Comparison of ENCODE assay signal across 10 cellular contexts in genomic region chr6:31559606-31559957, GRCh38. TPM values are rescaled to one million over a fixed set of nuclear protein-coding genes. Genes with fewer than 3 reads are reported as not detected.
DNase-seq lines count a peak whose midpoint lies in the region; ATAC-seq and TF ChIP-seq lines count a peak whose summit lies in the region.
"Had no signal": no experiment of that assay in that cellular context is flagged by ENCODE, and none has a peak within 500 bp of the region (broad histone marks: within the 10 kb centered on the region; RNA-seq: fewer than 3 reads in every experiment).

No MANE protein-coding gene starts in this region.

- H3K4me1 Mint-ChIP-seq in CD4-positive, CD25-positive, alpha-beta regulatory T cell, result peaks cover 15 to 76% (median 45%) of the 10 kb centered on the region in 4 donors
- H3K4me1 Mint-ChIP-seq in H9 (peaks cover 4 to 18% of the 10 kb centered on the region in 2 experiments; a peak in 3 of 4 replicates), naive B cell (peaks cover 66 to 84% (median 69%) of the 10 kb centered on the region in 3 donors)
- peaks cover 52% of the 10 kb centered on the region for H3K4me1 Mint-ChIP-seq in activated naive CD8-positive, alpha-beta T cell treated with anti-CD3 and anti-CD28 coated beads, Interleukin-2, amount 10 ng/mL, durations not matched to agents 7 days and 5 days

- no peak overlapping the region for H4K5ac ChIP-seq in H9 (ENCODE audit: insufficient read length, low read depth, low read length)

- H2BK20ac ChIP-seq in H9 (ENCODE audit: low read depth, low read length, poor library complexity, severe bottlenecking), result no peak overlapping the region

- H3K4me2 ChIP-seq in H9 (ENCODE audit: insufficient read depth, insufficient read length, low read length), result no peak overlapping the region

- H2AFZ ChIP-seq in H9 (ENCODE audit: low read length), result no peak overlapping the region

- no peak overlapping the region for H3K23ac ChIP-seq in H9 (ENCODE audit: insufficient read length, low read depth, low read length)

- no peak for TF ChIP-seq CTCF in H9 (conservative IDR thresholded peaks at IDR 0.05)

- H3K4me3 ChIP-seq in CD4-positive, CD25-positive, alpha-beta regulatory T cell (ENCODE audit: low read depth, low read length), result peak overlapping the region; percentile 71

- H3K23me2 ChIP-seq in H9 (ENCODE audit: insufficient read length, low read depth, low read length, poor library complexity, severe bottlenecking), result no peaks in the 10 kb centered on the region

- no peaks in the 10 kb centered on the region for H3K27me3 ChIP-seq in CD4-positive, CD25-positive, alpha-beta regulatory T cell (ENCODE audit: control insufficient read depth, insufficient read depth, low read length)
- no peaks in the 10 kb centered on the region for H3K27me3 ChIP-seq in H9 (ENCODE audit: insufficient read depth, low read length)

- no peaks in the 10 kb centered on the region for H3K79me2 ChIP-seq in H9 (ENCODE audit: insufficient read depth, low read length)

- H2BK5ac ChIP-seq in H9 (ENCODE audit: insufficient read length, low read length), result no peak overlapping the region

- DNase-seq in CD4-positive, CD25-positive, alpha-beta regulatory T cell, result no peak
- DNase-seq in H9 (no peak), naive B cell (peak; percentile 41), NCI-H2196 treated with DMSO at 0.1 percent for 48 hours (lab: John Stamatoyannopoulos, UW; ENCODE audit: unreplicated experiment) (no peak), DMS 273 treated with DMSO at 0.1 percent for 48 hours (lab: John Stamatoyannopoulos, UW) (no peak)
- no peak for DNase-seq in activated naive CD8-positive, alpha-beta T cell treated with anti-CD3 and anti-CD28 coated beads, Interleukin-2, amount 10 ng/mL, durations not matched to agents 7 days and 5 days
- DNase-seq: NCI-H2081 had no signal

- no peaks in the 10 kb centered on the region for H3K79me1 ChIP-seq in H9 (ENCODE audit: insufficient read depth, low read depth, low read length, poor library complexity, severe bottlenecking)

- H3K9ac ChIP-seq in H9 (ENCODE audit: extremely low read depth, insufficient read length, low read length), result no peak overlapping the region

- H2BK12ac ChIP-seq in H9 (ENCODE audit: insufficient read length, low read depth, low read length), result no peak overlapping the region

- peaks cover 25% of the 10 kb centered on the region for H3K36me3 Mint-ChIP-seq in CD4-positive, CD25-positive, alpha-beta regulatory T cell
- peaks cover 14 to 39% (median 26%) of the 10 kb centered on the region in 3 experiments; a peak in 6 of 7 replicates for H3K36me3 Mint-ChIP-seq in H9 (ENCODE audit: insufficient read depth in 1 of 3, low read depth in 3 of 3)
- peaks cover 31% of the 10 kb centered on the region for H3K36me3 Mint-ChIP-seq in activated naive CD8-positive, alpha-beta T cell treated with anti-CD3 and anti-CD28 coated beads, Interleukin-2, amount 10 ng/mL, durations not matched to agents 7 days and 5 days
- peaks cover 5 to 17% of the 10 kb centered on the region in 2 donors for H3K36me3 Mint-ChIP-seq in naive B cell

- peak; percentile 10 to 31 for ATAC-seq in CD4-positive, CD25-positive, alpha-beta regulatory T cell (ENCODE audit: low read depth in 2 of 2)
- peak; percentile 23 for ATAC-seq in activated naive CD8-positive, alpha-beta T cell treated with anti-CD3 and anti-CD28 coated beads, Interleukin-2, amount 10 ng/mL, durations not matched to agents 7 days and 5 days (ENCODE audit: low read depth)
- peak; percentile 15 for ATAC-seq in naive B cell (ENCODE audit: low read depth in 2 of 2)
- ATAC-seq in GM19328 (IDR thresholded peaks at IDR 0.05; ENCODE audit: unreplicated experiment), result no peak
- no peak for ATAC-seq in GM21619 (IDR thresholded peaks at IDR 0.05; ENCODE audit: unreplicated experiment)

- no peaks in the 10 kb centered on the region for H3K27me3 Mint-ChIP-seq in CD4-positive, CD25-positive, alpha-beta regulatory T cell
- no peaks in the 10 kb centered on the region for H3K27me3 Mint-ChIP-seq in H9 (ENCODE audit: low read depth)
- H3K27me3 Mint-ChIP-seq in activated naive CD8-positive, alpha-beta T cell treated with anti-CD3 and anti-CD28 coated beads, Interleukin-2, amount 10 ng/mL, durations not matched to agents 7 days and 5 days, result peaks cover 26% of the 10 kb centered on the region
- H3K27me3 Mint-ChIP-seq in naive B cell, result no peaks in the 10 kb centered on the region

- no peak overlapping the region for H3K14ac ChIP-seq in H9 (ENCODE audit: insufficient read depth, low read length)

- WGBS in H9 (ENCODE audit: extremely low coverage, insufficient read length, low lambda C conversion rate), result no CpG with 5 or more reads among the region's 4 CpGs

- H4K91ac ChIP-seq in H9 (ENCODE audit: insufficient read length, low read depth, low read length), result no peak overlapping the region

- peak overlapping the region; percentile 86 to 96 (median 94) for H3K27ac Mint-ChIP-seq in CD4-positive, CD25-positive, alpha-beta regulatory T cell
- H3K27ac Mint-ChIP-seq in H9 (peak overlapping the region; percentile 4 to 58 (median 40); a peak in 4 of 7 replicates), naive B cell (peak overlapping the region; percentile 66 to 99 (median 94))
- peak overlapping the region; percentile 70 for H3K27ac Mint-ChIP-seq in activated naive CD8-positive, alpha-beta T cell treated with anti-CD3 and anti-CD28 coated beads, Interleukin-2, amount 10 ng/mL, durations not matched to agents 7 days and 5 days

- no peak overlapping the region for H3K18ac ChIP-seq in H9 (ENCODE audit: insufficient read length, low read depth, low read length)

- H3K9me3 Mint-ChIP-seq in CD4-positive, CD25-positive, alpha-beta regulatory T cell, result no peaks in the 10 kb centered on the region
- H3K9me3 Mint-ChIP-seq in H9 (no peaks in the 10 kb centered on the region), naive B cell (no peaks in the 10 kb centered on the region)
- no peaks in the 10 kb centered on the region for H3K9me3 Mint-ChIP-seq in activated naive CD8-positive, alpha-beta T cell treated with anti-CD3 and anti-CD28 coated beads, Interleukin-2, amount 10 ng/mL, durations not matched to agents 7 days and 5 days

- H3K56ac ChIP-seq in H9 (ENCODE audit: insufficient read length, low read depth, low read length), result no peak overlapping the region

- peak overlapping the region; percentile 33 to 88 (median 81) for H3K4me3 Mint-ChIP-seq in CD4-positive, CD25-positive, alpha-beta regulatory T cell
- H3K4me3 Mint-ChIP-seq in H9 (no peak overlapping the region; a peak in 1 of 5 replicates), naive B cell (peak overlapping the region; percentile 86 to 99 (median 90))
- H3K4me3 Mint-ChIP-seq in activated naive CD8-positive, alpha-beta T cell treated with anti-CD3 and anti-CD28 coated beads, Interleukin-2, amount 10 ng/mL, durations not matched to agents 7 days and 5 days, result peak overlapping the region; percentile 76

- no peak overlapping the region for H2BK120ac ChIP-seq in H9 (ENCODE audit: low read depth, low read length, poor library complexity, severe bottlenecking)

- no peaks in the 10 kb centered on the region for H4K20me1 ChIP-seq in H9 (ENCODE audit: control insufficient read depth, insufficient read depth, insufficient read length)

- POLR2A ChIA-PET in activated naive CD8-positive, alpha-beta T cell treated with anti-CD3 and anti-CD28 coated beads, Interleukin-2, amount 10 ng/mL, durations not matched to agents 7 days and 5 days (lab: Charles Lee), result interaction anchor here (0.7 to 6.4 kb wide), 12 partner anchors 9 to 103 kb away, joined by 3 to 101 read pairs (median 6); partner anchors contain the start of genes DDX39B, LST1, LTA and LTB

- no peak overlapping the region for H4K8ac ChIP-seq in H9 (replicated peaks; ENCODE audit: insufficient read length, low read depth, low read length)

- no peaks in the 10 kb centered on the region for H3K9me3 ChIP-seq in CD4-positive, CD25-positive, alpha-beta regulatory T cell (ENCODE audit: control insufficient read depth in 2 of 2, low read length in 2 of 2)
- no peaks in the 10 kb centered on the region for H3K9me3 ChIP-seq in H9 (ENCODE audit: control insufficient read depth, low read depth, low read length)

- H3K4ac ChIP-seq in H9 (ENCODE audit: low read depth, low read length), result no peak overlapping the region

- peak overlapping the region; percentile 77 for H3K27ac ChIP-seq in CD4-positive, CD25-positive, alpha-beta regulatory T cell (ENCODE audit: insufficient read depth, low read length, poor library complexity, severe bottlenecking)
- H3K27ac ChIP-seq in H9 (ENCODE audit: insufficient read length, low read depth, low read length), result no peak overlapping the region

- peaks cover 3% of the 10 kb centered on the region for H3K36me3 ChIP-seq in CD4-positive, CD25-positive, alpha-beta regulatory T cell (ENCODE audit: control insufficient read depth, insufficient read depth, low read length)

- H3K4me1 ChIP-seq in CD4-positive, CD25-positive, alpha-beta regulatory T cell (ENCODE audit: control insufficient read depth, insufficient read depth, low read length, poor library complexity, severe bottlenecking), result peaks cover 58% of the 10 kb centered on the region
- peaks cover 4% of the 10 kb centered on the region; the same call in 1 of the 2 replicates for H3K4me1 ChIP-seq in H9 (ENCODE audit: insufficient read depth, low read length)

- no peak overlapping the region for H2AK5ac ChIP-seq in H9 (ENCODE audit: insufficient read length, low read length)

- H2BK15ac ChIP-seq in H9 (ENCODE audit: low read depth, low read length), result no peak overlapping the region

- no peak overlapping the region for H3T11ph ChIP-seq in H9 (ENCODE audit: low read length)

RNA-seq across cellular contexts. Expression of gene NFKBIL1, which starts 12.2 kb away (rescaled TPM):
- 4.6 TPM for total RNA-seq in CD4-positive, CD25-positive, alpha-beta regulatory T cell
- 1 to 10 TPM; 4.7 to 9.4 (median 6.9) TPM for polyA plus RNA-seq in CD4-positive, CD25-positive, alpha-beta regulatory T cell
- 11.8 and 15.1 TPM in 2 replicates for total RNA-seq in H9 (2021)
- 10 to 100 TPM; 15.4 to 17.6 TPM for total RNA-seq in activated naive CD8-positive, alpha-beta T cell treated with anti-CD3 and anti-CD28 coated beads, Interleukin-2, amount 10 ng/mL, durations not matched to agents 7 days and 5 days
- polyA plus RNA-seq in naive B cell (ENCODE audit: low read depth in 6 of 6), result 10 to 100 TPM in 2 of 6 donors, 1 to 10 TPM in 3, under 1 TPM in 1; 0.24 to 11.4 (median 8.9) TPM

RNA-seq across cellular contexts. Expression of gene LTA, which starts 12.5 kb away (rescaled TPM):
- total RNA-seq in CD4-positive, CD25-positive, alpha-beta regulatory T cell, result 15.6 TPM
- 10 to 100 TPM; 12.8 to 20.0 (median 13.9) TPM for polyA plus RNA-seq in CD4-positive, CD25-positive, alpha-beta regulatory T cell
- total RNA-seq in H9 (2021), result not detected in 2 replicates
- total RNA-seq in activated naive CD8-positive, alpha-beta T cell treated with anti-CD3 and anti-CD28 coated beads, Interleukin-2, amount 10 ng/mL, durations not matched to agents 7 days and 5 days, result 10 to 100 TPM; 15.2 to 16.7 TPM
- 10 to 100 TPM in 5 of 6 donors, 1 to 10 TPM in 1; 6.6 to 26.0 (median 19.4) TPM for polyA plus RNA-seq in naive B cell (ENCODE audit: low read depth in 6 of 6)

RNA-seq across cellular contexts. Expression of gene ATP6V1G2, which starts 13.2 kb away (rescaled TPM):
- 3.9 TPM for total RNA-seq in CD4-positive, CD25-positive, alpha-beta regulatory T cell
- 1 to 10 TPM; 1.1 to 1.8 (median 1.3) TPM for polyA plus RNA-seq in CD4-positive, CD25-positive, alpha-beta regulatory T cell
- 3.6 and 3.8 TPM in 2 replicates for total RNA-seq in H9 (2021)
- 1 to 10 TPM; 4.5 to 5.5 TPM for total RNA-seq in activated naive CD8-positive, alpha-beta T cell treated with anti-CD3 and anti-CD28 coated beads, Interleukin-2, amount 10 ng/mL, durations not matched to agents 7 days and 5 days
- polyA plus RNA-seq in naive B cell (ENCODE audit: low read depth in 6 of 6), result under 1 TPM in 2 of 6 donors, not detected in 4; 0.67 to 0.69 TPM

RNA-seq across cellular contexts. Expression of gene TNF, which starts 15.8 kb away (rescaled TPM):
- 21.8 TPM for total RNA-seq in CD4-positive, CD25-positive, alpha-beta regulatory T cell
- polyA plus RNA-seq in CD4-positive, CD25-positive, alpha-beta regulatory T cell, result 1 to 10 TPM in 3 of 4 donors, under 1 TPM in 1; 0.48 to 3.1 (median 2.2) TPM
- not detected in 2 replicates for total RNA-seq in H9 (2021)
- total RNA-seq in activated naive CD8-positive, alpha-beta T cell treated with anti-CD3 and anti-CD28 coated beads, Interleukin-2, amount 10 ng/mL, durations not matched to agents 7 days and 5 days, result 10 to 100 TPM; 18.5 to 18.6 TPM
- polyA plus RNA-seq in naive B cell (ENCODE audit: low read depth in 6 of 6), result 1 to 10 TPM; 1.1 to 5.2 (median 2.6) TPM
- total RNA-seq: pulmonary artery endothelial cell had no signal

RNA-seq across cellular contexts. Expression of gene DDX39B, which starts 17.8 kb away (rescaled TPM):
- 603 TPM for total RNA-seq in CD4-positive, CD25-positive, alpha-beta regulatory T cell
- 100 to 1,000 TPM; 105 to 116 (median 110) TPM for polyA plus RNA-seq in CD4-positive, CD25-positive, alpha-beta regulatory T cell
- 800 and 813 TPM in 2 replicates for total RNA-seq in H9 (2021)
- total RNA-seq in activated naive CD8-positive, alpha-beta T cell treated with anti-CD3 and anti-CD28 coated beads, Interleukin-2, amount 10 ng/mL, durations not matched to agents 7 days and 5 days, result 100 to 1,000 TPM; 531 to 555 TPM
- 100 to 1,000 TPM in 1 of 6 donors, 10 to 100 TPM in 5; 41.6 to 117 (median 74.5) TPM for polyA plus RNA-seq in naive B cell (ENCODE audit: low read depth in 6 of 6)

Comparison
In these comparisons a context has a peak if more than half of its experiments do, and no peak if none do; other contexts are left out.
1. ATAC-seq: peak in CD4-positive, CD25-positive, alpha-beta regulatory T cell (2 of 2), activated naive CD8-positive, alpha-beta T cell treated with anti-CD3 and anti-CD28 coated beads, Interleukin-2, amount 10 ng/mL, durations not matched to agents 7 days and 5 days (single experiment) and naive B cell (2 of 2); none in GM19328 (single experiment) and GM21619 (single experiment).
2. H3K27ac Mint-ChIP-seq: peak in every context shown above with its lines; median percentile 94 in naive B cell; 94 in CD4-positive, CD25-positive, alpha-beta regulatory T cell; 70 in activated naive CD8-positive, alpha-beta T cell treated with anti-CD3 and anti-CD28 coated beads, Interleukin-2, amount 10 ng/mL, durations not matched to agents 7 days and 5 days; 40 in H9.
3. H3K4me3 Mint-ChIP-seq: peak in CD4-positive, CD25-positive, alpha-beta regulatory T cell (4 of 4), activated naive CD8-positive, alpha-beta T cell treated with anti-CD3 and anti-CD28 coated beads, Interleukin-2, amount 10 ng/mL, durations not matched to agents 7 days and 5 days (single experiment) and naive B cell (8 of 8); none in H9 (0 of 2).
4. RNA of gene LTA, which starts 12.5 kb away (total RNA-seq): 15.2 to 16.7 TPM in activated naive CD8-positive, alpha-beta T cell treated with anti-CD3 and anti-CD28 coated beads, Interleukin-2, amount 10 ng/mL, durations not matched to agents 7 days and 5 days and 15.6 TPM in CD4-positive, CD25-positive, alpha-beta regulatory T cell (single experiment); not detected in H9; every median in the first group is over 10 times any median in the second.